ENCODE assay signal across 8 cellular contexts in the genomic region with DNA sequence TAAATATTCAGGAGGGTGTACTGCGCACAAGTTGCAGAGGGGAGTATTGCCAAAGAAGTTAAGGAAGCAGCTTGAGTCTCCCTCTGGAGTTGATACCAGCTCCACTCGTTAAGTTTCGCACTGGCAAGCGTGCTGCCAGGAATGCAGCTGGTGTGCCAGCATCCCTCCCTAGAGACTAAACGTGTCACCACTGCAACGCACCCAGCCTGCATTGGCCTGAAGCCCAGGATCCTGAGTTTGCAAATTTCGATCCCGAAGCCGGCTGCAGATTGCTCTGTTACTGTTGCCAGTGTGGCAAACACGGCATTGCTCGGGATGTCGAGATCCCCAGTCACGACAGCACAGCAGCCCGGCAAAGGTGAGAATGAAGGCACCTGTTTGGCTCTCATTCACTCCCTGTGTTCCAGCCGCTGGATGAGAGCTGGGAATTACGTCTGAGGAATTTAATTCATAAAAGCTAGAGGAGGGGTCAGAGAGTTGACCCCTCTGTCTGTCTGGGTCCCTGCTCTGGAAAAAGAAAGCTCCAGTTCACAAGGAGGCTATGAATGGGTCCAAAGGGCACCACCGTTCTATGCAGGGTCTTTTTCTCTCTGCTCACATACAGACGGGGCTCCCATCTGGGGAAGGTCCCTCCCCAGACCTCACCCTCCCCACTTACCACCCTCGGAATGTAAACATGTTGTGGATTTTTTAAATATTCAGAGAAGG.
A peak's percentile ranks its signal among the peaks of the same experiment; 100 is the strongest.
DNase-seq lines count a peak whose midpoint lies in the region; ATAC-seq and TF ChIP-seq lines count a peak whose summit lies in the region.

No MANE protein-coding gene starts in this region.

- H3K4me3 Mint-ChIP-seq in osteocyte (ENCODE audit: unreplicated experiment): peak overlapping the region; percentile 53

- no peaks in the 10 kb centered on the region for H3K36me3 ChIP-seq in SK-N-MC (ENCODE audit: insufficient read depth, low read length)

- TF ChIP-seq CTCF in fibroblast of the aortic adventitia (IDR thresholded peaks at IDR 0.05; ENCODE audit: insufficient read depth, low read length) (peak; percentile 44), osteocyte (IDR thresholded peaks at IDR 0.05) (peak; percentile 41)

- H3K27ac ChIP-seq in SK-N-MC: peak overlapping the region; percentile 13; the same call in 1 of the 2 replicates

- H3K4me1 Mint-ChIP-seq in osteocyte (ENCODE audit: unreplicated experiment): peaks cover 72% of the 10 kb centered on the region

- no peaks in the 10 kb centered on the region for H3K9me3 Mint-ChIP-seq in osteocyte (ENCODE audit: unreplicated experiment)

- H3K36me3 Mint-ChIP-seq in osteocyte (ENCODE audit: unreplicated experiment): peaks cover 29% of the 10 kb centered on the region

- peak; percentile 85 for DNase-seq in GOT3 (lab: John Stamatoyannopoulos, UW)
- DNase-seq in SK-N-MC (ENCODE audit: low read depth, low spot score): peak; percentile 56
- DNase-seq in fibroblast of the aortic adventitia (ENCODE audit: low read depth): peak; percentile 100
- peak; percentile 96 for DNase-seq in osteocyte (ENCODE audit: extremely low spot score, unreplicated experiment)
- no peak for DNase-seq in SKM-1 treated with dmso at 0.1 percent for 144 hours (lab: John Stamatoyannopoulos, UW; ENCODE audit: unreplicated experiment)
- no peak for DNase-seq in RKO (ENCODE audit: low spot score)
- no peak for DNase-seq in GF-D8 (lab: John Stamatoyannopoulos, UW)

- H3K4me3 ChIP-seq in SK-N-MC: peak overlapping the region; percentile 48
- H3K4me3 ChIP-seq in fibroblast of the aortic adventitia (ENCODE audit: low read depth, low read length): peak overlapping the region; percentile 48

- H3K27ac Mint-ChIP-seq in osteocyte (ENCODE audit: unreplicated experiment): peak overlapping the region; percentile 98

- no peak for ATAC-seq in HG03045 (IDR thresholded peaks at IDR 0.05; ENCODE audit: unreplicated experiment)

- H3K9ac ChIP-seq in SK-N-MC (ENCODE audit: insufficient read length): no peak overlapping the region

- H3K9me3 ChIP-seq in SK-N-MC (ENCODE audit: low read depth, low read length): no peaks in the 10 kb centered on the region

- no peaks in the 10 kb centered on the region for H3K27me3 Mint-ChIP-seq in osteocyte (ENCODE audit: unreplicated experiment)

Comparison
In these comparisons a context has a peak if more than half of its experiments do, and no peak if none do; other contexts are left out.
1. DNase-seq: peak in GOT3 (single experiment), SK-N-MC (single experiment), fibroblast of the aortic adventitia (single experiment) and osteocyte (single experiment); none in SKM-1 treated with dmso at 0.1 percent for 144 hours (single experiment), RKO (single experiment) and GF-D8 (single experiment).